16 cellular contexts compared by ENCODE assay signal in the genomic region with DNA sequence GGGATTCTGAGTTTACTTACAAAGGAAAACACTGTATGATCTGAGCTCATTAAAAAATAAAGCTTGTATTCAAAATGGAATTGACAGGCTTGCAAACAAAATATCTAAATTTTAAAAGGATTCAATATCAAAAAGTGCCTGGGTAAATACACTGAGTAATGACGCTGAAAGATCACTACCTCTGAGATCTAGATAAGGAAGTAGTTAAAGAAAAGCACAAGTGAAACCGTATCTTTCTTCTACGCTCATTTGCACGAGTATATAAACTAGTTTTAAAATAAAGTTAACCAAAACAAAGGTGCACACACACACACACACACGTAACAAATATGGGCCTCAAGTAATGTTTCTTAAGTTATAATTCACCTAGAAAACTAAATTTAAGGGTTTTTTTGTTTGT.
"Had no signal": no experiment of that assay in that cellular context is flagged by ENCODE, and none has a peak within 500 bp of the region (broad histone marks: within the 10 kb centered on the region; RNA-seq: fewer than 3 reads in every experiment).

No MANE protein-coding gene starts in this region.

- H3K9me3 Mint-ChIP-seq: stimulated activated naive CD8-positive, alpha-beta T cell treated with anti-CD3 and anti-CD28 coated beads, Interleukin-15, Interleukin-2, amounts not matched to agents 100 ng/mL and 50 ng/mL, for 24 hours had no signal

- ATAC-seq: activated CD8-positive, alpha-beta memory T cell treated with anti-CD3 and anti-CD28 coated beads, Interleukin-2, amount 10 ng/mL, durations not matched to agents 7 days and 5 days; gastroesophageal sphincter; left colon; lower lobe of right lung; sciatic nerve had no signal

- H3K27me3 ChIP-seq: cardiac muscle cell, gastroesophageal sphincter, ovary, suprapubic skin had no signal

- H3K36me3 ChIP-seq: ovary had no signal

- H3K4me3 ChIP-seq: cardiac muscle cell, gastroesophageal sphincter, lower lobe of right lung, ovary, suprapubic skin had no signal

- H3K4me1 ChIP-seq: gastroesophageal sphincter, lower lobe of right lung had no signal

- H3K27ac ChIP-seq: cardiac muscle cell, gastroesophageal sphincter, lower lobe of right lung, ovary, suprapubic skin had no signal

- DNase-seq: activated CD4-positive, alpha-beta memory T cell treated with anti-CD3 and anti-CD28 coated beads for 36 hours; activated CD4-positive, alpha-beta T cell treated with anti-CD3 and anti-CD28 coated beads for 1 hour; activated CD8-positive, alpha-beta memory T cell treated with anti-CD3 and anti-CD28 coated beads, Interleukin-2, amount 10 ng/mL, durations not matched to agents 7 days and 5 days; activated naive CD4-positive, alpha-beta T cell treated with anti-CD3 and anti-CD28 coated beads, Interleukin-2, amount 10 ng/mL, durations not matched to agents 7 days and 5 days; activated T-cell treated with anti-CD3 and anti-CD28 coated beads, Interleukin-2, amount 50 U/mL, for 1 hour; left colon; lower lobe of right lung; midbrain; ovary; trophoblast cell had no signal

- H3K4me3 Mint-ChIP-seq: activated CD4-positive, alpha-beta memory T cell treated with anti-CD3 and anti-CD28 coated beads for 36 hours; activated CD8-positive, alpha-beta memory T cell treated with anti-CD3 and anti-CD28 coated beads, Interleukin-2, amount 10 ng/mL, durations not matched to agents 7 days and 5 days; activated naive CD4-positive, alpha-beta T cell treated with anti-CD3 and anti-CD28 coated beads, Interleukin-2, amount 10 ng/mL, durations not matched to agents 7 days and 5 days; stimulated activated naive CD8-positive, alpha-beta T cell treated with anti-CD3 and anti-CD28 coated beads, Interleukin-15, Interleukin-2, amounts not matched to agents 100 ng/mL and 50 ng/mL, for 24 hours had no signal

- H3K27ac Mint-ChIP-seq: activated CD4-positive, alpha-beta memory T cell treated with anti-CD3 and anti-CD28 coated beads for 36 hours; activated CD8-positive, alpha-beta memory T cell treated with anti-CD3 and anti-CD28 coated beads, Interleukin-2, amount 10 ng/mL, durations not matched to agents 7 days and 5 days; activated naive CD4-positive, alpha-beta T cell treated with anti-CD3 and anti-CD28 coated beads, Interleukin-2, amount 10 ng/mL, durations not matched to agents 7 days and 5 days; activated T-helper 2 cell treated with anti-CD3 and anti-CD28 coated beads, Interferon-gamma antibody, Interleukin-2, Interleukin-4, amounts not matched to agents 10 μg/mL and 5 μg/mL and 100 μg/mL, durations not matched to agents 14 hours and 24 hours and 36 hours; stimulated activated naive CD8-positive, alpha-beta T cell treated with anti-CD3 and anti-CD28 coated beads, Interleukin-15, Interleukin-2, amounts not matched to agents 100 ng/mL and 50 ng/mL, for 24 hours had no signal

- H3K9me3 ChIP-seq: gastroesophageal sphincter, lower lobe of right lung, ovary, suprapubic skin had no signal

- H3K27me3 Mint-ChIP-seq: activated CD4-positive, alpha-beta memory T cell treated with anti-CD3 and anti-CD28 coated beads for 36 hours; activated CD8-positive, alpha-beta memory T cell treated with anti-CD3 and anti-CD28 coated beads, Interleukin-2, amount 10 ng/mL, durations not matched to agents 7 days and 5 days; activated naive CD4-positive, alpha-beta T cell treated with anti-CD3 and anti-CD28 coated beads, Interleukin-2, amount 10 ng/mL, durations not matched to agents 7 days and 5 days; stimulated activated naive CD8-positive, alpha-beta T cell treated with anti-CD3 and anti-CD28 coated beads, Interleukin-15, Interleukin-2, amounts not matched to agents 100 ng/mL and 50 ng/mL, for 24 hours had no signal
